Comparison of ENCODE assay signal across 12 cellular contexts in genomic region chrX:40575411-40575810, GRCh38. TPM values are rescaled to one million over a fixed set of nuclear protein-coding genes. Genes with fewer than 3 reads are reported as not detected.
DNase-seq lines count a peak whose midpoint lies in the region; ATAC-seq, FAIRE-seq and TF ChIP-seq lines count a peak whose summit lies in the region.
"Not testable (repeated sequence)": the region's sequence is repeated elsewhere in the genome, so short reads cannot be mapped to it uniquely, and the experiment has no call there.
"Had no signal": no experiment of that assay in that cellular context is flagged by ENCODE, and none has a peak within 500 bp of the region (broad histone marks: within the 10 kb centered on the region; RNA-seq: fewer than 3 reads in every experiment).

No MANE protein-coding gene starts in this region.

- H3K27ac Mint-ChIP-seq in astrocyte (ENCODE audit: unreplicated experiment): not testable (repeated sequence)

- not testable (repeated sequence) for H4K20me1 ChIP-seq in astrocyte (ENCODE audit: insufficient read depth, low read length)

- H3K36me3 Mint-ChIP-seq in astrocyte (ENCODE audit: low read depth, unreplicated experiment): not testable (repeated sequence)

- not testable (repeated sequence) for H3K9ac ChIP-seq in astrocyte (ENCODE audit: low read length)

- H3K79me2 ChIP-seq in astrocyte (ENCODE audit: insufficient read depth, low read length): not testable (repeated sequence)

- H3K4me2 ChIP-seq in astrocyte (ENCODE audit: low read length): not testable (repeated sequence)

- not testable (repeated sequence) for TF ChIP-seq CTCF in astrocyte (IDR thresholded peaks at IDR 0.05; ENCODE audit: insufficient read depth, low read depth, low read length)

- H3K9me3 ChIP-seq in astrocyte (ENCODE audit: insufficient read depth, low read depth, low read length): not testable (repeated sequence)

- not testable (repeated sequence) for H3K36me3 ChIP-seq in astrocyte (ENCODE audit: insufficient read depth, low read length)

- DNase-seq in AG08396 (ENCODE audit: low spot score) (peak; percentile 55), H4 (ENCODE audit: low spot score) (peak; percentile 41), NCI-H1105 treated with DMSO at 0.1 percent for 48 hours (lab: John Stamatoyannopoulos, UW) (peak; percentile 39), OCI-M1 (lab: John Stamatoyannopoulos, UW) (peak; percentile 14), astrocyte (ENCODE audit: low read depth) (peak; percentile 21), epithelial cell of prostate (ENCODE audit: low read depth, low spot score) (peak; percentile 12), superior temporal gyrus (ENCODE audit: extremely low spot score) (peak; percentile 67)
- DNase-seq in left colon: not testable (repeated sequence)

- not testable (repeated sequence) for H3K27me3 ChIP-seq in astrocyte (ENCODE audit: insufficient read depth, low read length)

- H2AFZ ChIP-seq in astrocyte (ENCODE audit: low read depth, low read length): not testable (repeated sequence)

- not testable (repeated sequence) for H3K4me1 ChIP-seq in astrocyte (ENCODE audit: insufficient read depth, low read length)

- H3K4me3 Mint-ChIP-seq in astrocyte (ENCODE audit: unreplicated experiment): not testable (repeated sequence)

- intact Hi-C loops in left colon (cut with DNase I, micrococcal nuclease): not testable (repeated sequence)

- not testable (repeated sequence) for H3K4me1 Mint-ChIP-seq in astrocyte (ENCODE audit: low read depth, unreplicated experiment)

- not testable (repeated sequence) for H3K27ac ChIP-seq in astrocyte (ENCODE audit: low read depth, low read length); epithelial cell of prostate

- H3K4me3 ChIP-seq in astrocyte (ENCODE audit: insufficient read depth, low read depth, low read length): not testable (repeated sequence)

- not testable (repeated sequence) for FAIRE-seq in astrocyte (lab: Jason Lieb, UNC)

- not testable (repeated sequence) for H3K9me3 Mint-ChIP-seq in astrocyte (ENCODE audit: unreplicated experiment)

- H3K27me3 Mint-ChIP-seq in astrocyte (ENCODE audit: low read depth, unreplicated experiment): not testable (repeated sequence)

- peak; percentile 32 for ATAC-seq in left colon

RNA-seq across cellular contexts. Expression of gene ATP6AP2, which starts 5.4 kb away (rescaled TPM):
- 109 and 138 TPM in 2 replicates for total RNA-seq in H4 (2014; rRNA removed; shearing (Covaris generic))
- total RNA-seq in astrocyte (153 and 185 TPM in 2 replicates), left colon (10 to 100 TPM; 74.0 to 88.1 TPM)

RNA-seq across cellular contexts. Expression of gene MPC1L, which starts 47.8 kb away (rescaled TPM):
- total RNA-seq in H4 (2014; rRNA removed; shearing (Covaris generic)): not detected in 2 replicates
- not detected in 2 replicates for total RNA-seq in astrocyte
- not detected for total RNA-seq in left colon
- total RNA-seq: Caco-2, kidney epithelial cell, mesothelial cell of epicardium, neural crest cell had no signal
